In genomic region chr3:29614954-29615353, GRCh38 we compare ENCODE assay signal across 1 cellular context.
TF ChIP-seq lines count a peak whose summit lies in the region.

No MANE protein-coding gene starts in this region.

TF ChIP-seq in SK-N-SH treated with all-trans-retinoic acid at 6 μM for 48 hours, 23 proteins besides CTCF, POLR2A, EP300 and RAD21 (continued from another document):
- TF ChIP-seq PATZ1 (CRISPR knock-in tag; IDR thresholded peaks at IDR 0.05; ENCODE audit: borderline replicate concordance) (no peak), ZNF70 (CRISPR knock-in tag; IDR thresholded peaks at IDR 0.05) (no peak), ZNF8 (CRISPR knock-in tag; IDR thresholded peaks at IDR 0.05) (no peak), CREB5 (CRISPR knock-in tag; IDR thresholded peaks at IDR 0.05; ENCODE audit: low read depth) (no peak), ARNTL (CRISPR knock-in tag; IDR thresholded peaks at IDR 0.05; ENCODE audit: borderline replicate concordance, low read depth) (no peak), PPARA (CRISPR knock-in tag; IDR thresholded peaks at IDR 0.05; ENCODE audit: borderline replicate concordance) (no peak), BACH2 (CRISPR knock-in tag; IDR thresholded peaks at IDR 0.05; ENCODE audit: borderline replicate concordance) (no peak)
- TF ChIP-seq, protein P1, sequence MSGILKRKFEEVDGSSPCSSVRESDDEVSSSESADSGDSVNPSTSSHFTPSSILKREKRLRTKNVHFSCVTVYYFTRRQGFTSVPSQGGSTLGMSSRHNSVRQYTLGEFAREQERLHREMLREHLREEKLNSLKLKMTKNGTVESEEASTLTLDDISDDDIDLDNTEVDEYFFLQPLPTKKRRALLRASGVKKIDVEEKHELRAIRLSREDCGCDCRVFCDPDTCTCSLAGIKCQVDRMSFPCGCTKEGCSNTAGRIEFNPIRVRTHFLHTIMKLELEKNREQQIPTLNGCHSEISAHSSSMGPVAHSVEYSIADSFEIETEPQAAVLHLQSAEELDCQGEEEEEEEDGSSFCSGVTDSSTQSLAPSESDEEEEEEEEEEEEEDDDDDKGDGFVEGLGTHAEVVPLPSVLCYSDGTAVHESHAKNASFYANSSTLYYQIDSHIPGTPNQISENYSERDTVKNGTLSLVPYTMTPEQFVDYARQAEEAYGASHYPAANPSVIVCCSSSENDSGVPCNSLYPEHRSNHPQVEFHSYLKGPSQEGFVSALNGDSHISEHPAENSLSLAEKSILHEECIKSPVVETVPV (CRISPR knock-in tag; IDR thresholded peaks at IDR 0.05) = no peak
TF ChIP-seq in SK-N-SH treated with all-trans-retinoic acid at 6 μM for 48 hours: peak in this region for 2.
